Comparison of ENCODE assay signal across 22 cellular contexts in genomic region chr2:157125685-157126084, GRCh38.
DNase-seq lines count a peak whose midpoint lies in the region; ATAC-seq and TF ChIP-seq lines count a peak whose summit lies in the region.
"Had no signal": no experiment of that assay in that cellular context is flagged by ENCODE, and none has a peak within 500 bp of the region (broad histone marks: within the 10 kb centered on the region; RNA-seq: fewer than 3 reads in every experiment).

No MANE protein-coding gene starts in this region.

- in situ Hi-C loops in IMR-90 (cut with MboI; ENCODE audit: low sequenced_read_pairs): no loop called here

- H3K4me1 ChIP-seq in IMR-90 (ENCODE audit: control insufficient read depth, insufficient read depth, low read length): no peaks in the 10 kb centered on the region
- H3K4me1 ChIP-seq: BLaER1, Caco-2 had no signal

- H2AK9ac ChIP-seq in IMR-90 (replicated peaks; ENCODE audit: low read depth, low read length, poor library complexity): no peak overlapping the region

- H2AK5ac ChIP-seq in IMR-90 (ENCODE audit: low read depth, low read length): no peak overlapping the region

- H3K4me3 ChIP-seq in IMR-90 (ENCODE audit: insufficient read depth, low read depth, low read length) (no peak overlapping the region), epithelial cell of esophagus (ENCODE audit: low read length) (no peak overlapping the region)
- H3K4me3 ChIP-seq: BLaER1, GM12878, GM23248 had no signal

- no peak overlapping the region for H2AFZ ChIP-seq in IMR-90 (replicated peaks; ENCODE audit: low read length, poor library complexity)
- H2AFZ ChIP-seq: GM23248 had no signal

- H4K5ac ChIP-seq in IMR-90 (ENCODE audit: low read depth, low read length): no peak overlapping the region

- H2BK20ac ChIP-seq in IMR-90 (ENCODE audit: low read depth, low read length): no peak overlapping the region

- TF ChIP-seq CTCF in IMR-90 (conservative IDR thresholded peaks at IDR 0.05; ENCODE audit: low read depth, low read length) (no peak), epithelial cell of esophagus (IDR thresholded peaks at IDR 0.05; ENCODE audit: insufficient read depth, low read depth, low read length, missing control alignments) (no peak), type B pancreatic cell (conservative IDR thresholded peaks at IDR 0.05) (no peak)

- H3K27me3 ChIP-seq in IMR-90 (ENCODE audit: control insufficient read depth, insufficient read depth, low read length): no peaks in the 10 kb centered on the region
- H3K27me3 ChIP-seq: BLaER1 had no signal

- H3K27ac Mint-ChIP-seq in type B pancreatic cell: peak overlapping the region; percentile 67
- no peak overlapping the region for H3K27ac Mint-ChIP-seq in stimulated activated naive B cell treated with anti-CD40 and anti-IgM and Interleukin-4, amounts not matched to agents 10 μg/mL and 1 μg/mL and 100 μg/mL, for 72 hours
- H3K27ac Mint-ChIP-seq: B cell; CD4-positive, CD25-positive, alpha-beta regulatory T cell; CD8-positive, alpha-beta T cell had no signal

- ATAC-seq in IMR-90 (ENCODE audit: low read depth) (no peak), HG03196 (IDR thresholded peaks at IDR 0.05; ENCODE audit: unreplicated experiment) (no peak)
- no peak for ATAC-seq in stimulated activated naive B cell treated with anti-CD40 and anti-IgM and Interleukin-4, amounts not matched to agents 10 μg/mL and 1 μg/mL and 100 μg/mL, for 72 hours (replicated peaks)
- ATAC-seq: CD8-positive, alpha-beta T cell; GM12878 had no signal

- H3K23ac ChIP-seq in IMR-90 (ENCODE audit: low read depth, low read length): no peak overlapping the region

- H3K4me2 ChIP-seq in IMR-90 (ENCODE audit: low read depth, low read length): no peak overlapping the region
- H3K4me2 ChIP-seq: BLaER1 had no signal

- intact Hi-C loops in IMR-90 (cut with micrococcal nuclease): no loop called here

- H3K56ac ChIP-seq in IMR-90 (ENCODE audit: extremely low read depth, insufficient read depth, low read length): no peak overlapping the region

- no TSS peak for BruUV-seq in IMR-90 (replicated peaks; lab: Mats Ljungman, UMichigan)

- H2BK5ac ChIP-seq in IMR-90 (ENCODE audit: low read depth, low read length, poor library complexity, severe bottlenecking): no peak overlapping the region

- dilution Hi-C loops in IMR-90 (cut with HindIII; ENCODE audit: low sequenced_read_pairs, unreplicated experiment): no loop called here

- H3K4me1 Mint-ChIP-seq in type B pancreatic cell (ENCODE audit: unreplicated experiment): no peaks in the 10 kb centered on the region
- H3K4me1 Mint-ChIP-seq in stimulated activated naive B cell treated with anti-CD40 and anti-IgM and Interleukin-4, amounts not matched to agents 10 μg/mL and 1 μg/mL and 100 μg/mL, for 72 hours: no peaks in the 10 kb centered on the region
- H3K4me1 Mint-ChIP-seq: B cell; CD4-positive, CD25-positive, alpha-beta regulatory T cell had no signal

- H3K9me1 ChIP-seq in IMR-90 (ENCODE audit: insufficient read depth, low read length): no peaks in the 10 kb centered on the region

- H4K91ac ChIP-seq in IMR-90 (ENCODE audit: insufficient read depth, low read depth, low read length): no peak overlapping the region

- H3K14ac ChIP-seq in IMR-90 (replicated peaks; ENCODE audit: low read depth, low read length): no peak overlapping the region

- H3K27ac ChIP-seq in IMR-90 (ENCODE audit: insufficient read depth, low read length): no peak overlapping the region
- H3K27ac ChIP-seq: 22Rv1, BLaER1, C4-2B, GM23248 had no signal

- no peak overlapping the region for H3K18ac ChIP-seq in IMR-90 (ENCODE audit: low read depth, low read length)

- no peak overlapping the region for H3K4ac ChIP-seq in IMR-90 (ENCODE audit: low read depth, low read length)

- DNase-seq in DMS53 (lab: John Stamatoyannopoulos, UW) (peak; percentile 8), DMS53 treated with DMSO at 0.1 percent for 48 hours (lab: John Stamatoyannopoulos, UW; ENCODE audit: unreplicated experiment) (no peak), IMR-90 (no peak), epithelial cell of esophagus (ENCODE audit: low read depth) (peak; percentile 32), type B pancreatic cell (ENCODE audit: extremely low spot score, unreplicated experiment) (no peak), NCI-H2029 (lab: John Stamatoyannopoulos, UW) (no peak)
- DNase-seq in stimulated activated naive B cell treated with anti-CD40 and anti-IgM and Interleukin-4, amounts not matched to agents 10 μg/mL and 1 μg/mL and 100 μg/mL, for 72 hours: no peak
- DNase-seq: Caco-2; CD4-positive, CD25-positive, alpha-beta regulatory T cell; CD8-positive, alpha-beta T cell; DMS 273 treated with DMSO at 0.1 percent for 48 hours; DND-41; GDM1; GM23248; H7; HCEC 1CT had no signal

- TF ChIP-seq POLR2A in IMR-90 (IDR thresholded peaks at IDR 0.05; ENCODE audit: low read depth, low read length): no peak

- no peaks in the 10 kb centered on the region for H3K9me3 ChIP-seq in IMR-90 (ENCODE audit: control insufficient read depth, insufficient read depth, low read length)
- H3K9me3 ChIP-seq: BLaER1, Caco-2 had no signal

- H3K79me1 ChIP-seq in IMR-90 (ENCODE audit: low read depth in 1 of 2, low read length in 2 of 2): no peaks in the 10 kb centered on the region

- H3K36me3 Mint-ChIP-seq in type B pancreatic cell: no peaks in the 10 kb centered on the region
- no peaks in the 10 kb centered on the region for H3K36me3 Mint-ChIP-seq in stimulated activated naive B cell treated with anti-CD40 and anti-IgM and Interleukin-4, amounts not matched to agents 10 μg/mL and 1 μg/mL and 100 μg/mL, for 72 hours
- H3K36me3 Mint-ChIP-seq: CD4-positive, CD25-positive, alpha-beta regulatory T cell; CD8-positive, alpha-beta T cell had no signal

- no peak for TF ChIP-seq RAD21 in IMR-90 (IDR thresholded peaks at IDR 0.05; ENCODE audit: low read length)

- H3K9me3 Mint-ChIP-seq in type B pancreatic cell: no peaks in the 10 kb centered on the region
- peaks cover 0 to 3% of the 10 kb centered on the region in 2 donors for H3K9me3 Mint-ChIP-seq in stimulated activated naive B cell treated with anti-CD40 and anti-IgM and Interleukin-4, amounts not matched to agents 10 μg/mL and 1 μg/mL and 100 μg/mL, for 72 hours
- H3K9me3 Mint-ChIP-seq: CD8-positive, alpha-beta T cell had no signal

- WGBS in IMR-90 (ENCODE audit: extremely low coverage in 2 of 2, insufficient read length in 1 of 2), 2 experiments: no CpG with 5 or more reads among the region's 1 CpG

- H2BK120ac ChIP-seq in IMR-90 (ENCODE audit: low read depth, low read length): no peak overlapping the region

- no peaks in the 10 kb centered on the region for H4K20me1 ChIP-seq in IMR-90 (ENCODE audit: insufficient read depth, low read length)
- H4K20me1 ChIP-seq: BLaER1 had no signal

- H3K4me3 Mint-ChIP-seq in type B pancreatic cell: peak overlapping the region; percentile 58
- no peak overlapping the region for H3K4me3 Mint-ChIP-seq in stimulated activated naive B cell treated with anti-CD40 and anti-IgM and Interleukin-4, amounts not matched to agents 10 μg/mL and 1 μg/mL and 100 μg/mL, for 72 hours
- H3K4me3 Mint-ChIP-seq: B cell; CD4-positive, CD25-positive, alpha-beta regulatory T cell; CD8-positive, alpha-beta T cell had no signal

- no peak overlapping the region for H4K8ac ChIP-seq in IMR-90 (ENCODE audit: low read depth in 2 of 2, low read length in 2 of 2)

- no peaks in the 10 kb centered on the region for H3K36me3 ChIP-seq in IMR-90 (ENCODE audit: control insufficient read depth, insufficient read depth, low read length)
- H3K36me3 ChIP-seq: BLaER1 had no signal

- H3K9ac ChIP-seq in IMR-90 (ENCODE audit: low read depth, low read length): no peak overlapping the region
- H3K9ac ChIP-seq: BLaER1, GM23248 had no signal

- POLR2A ChIA-PET in IMR-90 (lab: Charles Lee; ENCODE audit: unreplicated experiment): no interaction called here

- CTCF ChIA-PET in IMR-90 (lab: Yijun Ruan, JAX): no interaction called here

- H2BK15ac ChIP-seq in IMR-90 (ENCODE audit: low read depth, low read length): no peak overlapping the region

- H3K27me3 Mint-ChIP-seq in type B pancreatic cell: no peaks in the 10 kb centered on the region
- H3K27me3 Mint-ChIP-seq in stimulated activated naive B cell treated with anti-CD40 and anti-IgM and Interleukin-4, amounts not matched to agents 10 μg/mL and 1 μg/mL and 100 μg/mL, for 72 hours: no peaks in the 10 kb centered on the region
- H3K27me3 Mint-ChIP-seq: CD4-positive, CD25-positive, alpha-beta regulatory T cell had no signal

TF ChIP-seq in IMR-90, 13 proteins besides CTCF, POLR2A, EP300 and RAD21:
- TF ChIP-seq NFE2L2 (IDR thresholded peaks at IDR 0.05; ENCODE audit: low read depth, low read length) (no peak), USF2 (IDR thresholded peaks at IDR 0.05; ENCODE audit: low read depth, low read length) (no peak), RFX5 (IDR thresholded peaks at IDR 0.05; ENCODE audit: low read depth, low read length) (no peak), SMC3 (IDR thresholded peaks at IDR 0.05; ENCODE audit: low read depth, low read length) (no peak), ELK1 (IDR thresholded peaks at IDR 0.05; ENCODE audit: borderline replicate concordance, low read depth, low read length) (no peak), CEBPB (IDR thresholded peaks at IDR 0.05; ENCODE audit: low read depth, low read length) (peak; percentile 68)

Comparison
In these comparisons a context has a peak if more than half of its experiments do, and no peak if none do; other contexts are left out.
1. DNase-seq: peak in DMS53 (single experiment) and epithelial cell of esophagus (single experiment); none in DMS53 treated with DMSO at 0.1 percent for 48 hours (single experiment), IMR-90 (single experiment), type B pancreatic cell (single experiment), stimulated activated naive B cell treated with anti-CD40 and anti-IgM and Interleukin-4, amounts not matched to agents 10 μg/mL and 1 μg/mL and 100 μg/mL, for 72 hours (single experiment) and NCI-H2029 (single experiment).